1 cellular context compared by ENCODE assay signal in the genomic region with DNA sequence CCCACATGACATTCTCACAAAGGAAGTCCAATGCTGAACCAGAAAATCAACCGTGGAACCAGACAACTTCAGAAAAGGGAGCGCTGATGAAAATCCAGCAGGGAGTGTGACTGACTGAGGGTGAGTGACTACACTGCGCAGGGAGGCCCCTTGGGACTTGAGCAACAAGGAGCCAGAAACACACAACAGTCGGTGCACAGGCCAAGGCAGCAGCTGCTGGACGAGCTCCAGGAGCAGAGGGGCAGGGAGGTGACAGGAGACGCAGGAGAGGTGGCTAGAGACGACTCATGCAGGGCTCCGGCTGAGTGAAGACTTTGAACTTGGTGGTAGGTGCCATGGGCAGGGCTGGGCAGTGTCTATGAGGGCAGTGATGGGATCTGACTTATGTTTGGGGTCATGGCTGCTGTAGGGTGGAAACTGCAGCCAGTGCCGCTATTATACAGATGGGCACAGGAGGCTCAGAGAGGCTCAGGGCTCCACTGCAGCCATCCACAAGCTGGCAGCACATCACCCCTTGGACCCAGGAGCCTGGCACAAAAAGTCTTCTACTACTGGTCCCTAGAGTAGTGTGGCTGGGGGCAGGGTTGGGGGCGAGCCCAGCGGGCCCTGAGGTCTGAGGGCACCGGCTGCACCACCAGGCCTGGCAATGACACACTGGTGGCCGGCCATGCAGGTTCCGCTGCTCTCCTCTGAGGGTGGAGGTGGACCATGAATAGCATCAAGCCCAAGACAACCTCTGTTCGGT.
TF ChIP-seq lines count a peak whose summit lies in the region.

No MANE protein-coding gene starts in this region.

TF ChIP-seq in H1, 55 proteins besides CTCF, POLR2A, EP300 and RAD21:
- TF ChIP-seq RNF2 (IDR thresholded peaks at IDR 0.05; ENCODE audit: borderline replicate concordance, low read depth, low read length, missing control alignments, poor library complexity, severe bottlenecking) (no peak), ASH2L (IDR thresholded peaks at IDR 0.05; ENCODE audit: low read length) (no peak), GTF2F1 (IDR thresholded peaks at IDR 0.05; ENCODE audit: borderline replicate concordance, low read depth, low read length) (no peak), KDM5A (IDR thresholded peaks at IDR 0.05; ENCODE audit: low read length) (no peak), SP4 (IDR thresholded peaks at IDR 0.05; ENCODE audit: low read length) (no peak), SP1 (IDR thresholded peaks at IDR 0.05; ENCODE audit: low read depth, low read length) (no peak)
